ENCODE assay signal across 8 cellular contexts in genomic region chr12:1594295-1595025, GRCh38. TPM values are rescaled to one million over a fixed set of nuclear protein-coding genes. Genes with fewer than 3 reads are reported as not detected.
DNase-seq lines count a peak whose midpoint lies in the region; ATAC-seq and TF ChIP-seq lines count a peak whose summit lies in the region.

TSS of gene FBXL14 (minus strand) at chr12:1594581. CDS start at chr12:1594066, 515 bp downstream.

- H3K9me3 ChIP-seq in adipocyte (ENCODE audit: control insufficient read depth, low read length) = no peaks in the 10 kb centered on the region
- H3K9me3 ChIP-seq in heart left ventricle = no peaks in the 10 kb centered on the region
- H3K9me3 ChIP-seq in upper lobe of left lung = no peaks in the 10 kb centered on the region

- no peaks in the 10 kb centered on the region for H3K9me3 Mint-ChIP-seq in T-cell

- peaks cover 42 to 54% (median 51%) of the 10 kb centered on the region in 3 donors for H3K4me1 Mint-ChIP-seq in T-cell

- H3K4me1 ChIP-seq in adipocyte (ENCODE audit: control insufficient read depth, insufficient read depth, low read length) (peaks cover 48% of the 10 kb centered on the region), heart left ventricle (peaks cover 0 to 53% (median 39%) of the 10 kb centered on the region in 12 donors), upper lobe of left lung (peaks cover 41 to 53% (median 46%) of the 10 kb centered on the region in 4 donors)

- 0 to 1% (median 0%) methylated on average over 13 to 111 of the region's 111 CpGs for WGBS in heart left ventricle, 4 donors
- WGBS in upper lobe of left lung, 2 donors = 0 to 1% methylated on average over 11 to 40 of the region's 111 CpGs

- TF ChIP-seq EP300 in upper lobe of left lung (IDR thresholded peaks at IDR 0.05) = no peak

- H3K4me3 Mint-ChIP-seq in T-cell = peak within 1 kb of the TSS; percentile 85 to 95 (median 92)

- POLR2A ChIA-PET in T-cell (lab: Charles Lee) = no interaction called here

- peak within 1 kb of the TSS; percentile 92 to 93 for H3K27ac Mint-ChIP-seq in T-cell

- ATAC-seq in HG02610 (IDR thresholded peaks at IDR 0.05; ENCODE audit: unreplicated experiment) (peak; percentile 55), T-cell (replicated peaks in 1 of 4) (peak; percentile 70 to 75 (median 72)), heart left ventricle (peak; percentile 74 to 83 (median 82)), upper lobe of left lung (ENCODE audit: low FRiP score in 2 of 2) (peak; percentile 88 to 91)

- H3K27me3 ChIP-seq in adipocyte (replicated peaks; ENCODE audit: control insufficient read depth, insufficient read depth, low read length) = no peaks in the 10 kb centered on the region
- no peaks in the 10 kb centered on the region for H3K27me3 ChIP-seq in heart left ventricle
- no peaks in the 10 kb centered on the region for H3K27me3 ChIP-seq in upper lobe of left lung

- H3K27me3 Mint-ChIP-seq in T-cell = no peaks in the 10 kb centered on the region

- intact Hi-C loops in heart left ventricle (cut with DNase I) (loop anchor here in 4 of 10 donors (2.0 to 10.0 kb wide), 6 partner anchors 392 to 1020 kb away; partner anchors contain the start of genes ERC1 (in 2 of the 4) and RAD52 (in 1 of the 4)), posterior vena cava (cut with DNase I) (no loop called here)

- H3K36me3 ChIP-seq in adipocyte (ENCODE audit: control insufficient read depth, insufficient read depth, low read length, severe bottlenecking) (no peaks in the 10 kb centered on the region), heart left ventricle (no peaks in the 10 kb centered on the region), upper lobe of left lung (no peaks in the 10 kb centered on the region)

- DNase-seq in GM12865 (ENCODE audit: low read depth) = peak; percentile 94
- peak; percentile 82 for DNase-seq in NCI-H1105 (lab: John Stamatoyannopoulos, UW)
- peak; percentile 77 to 93 (median 87) for DNase-seq in T-cell
- peak; percentile 94 for DNase-seq in adipocyte (ENCODE audit: low read depth)
- peak; percentile 93 to 95 (median 94) for DNase-seq in heart left ventricle
- peak; percentile 96 for DNase-seq in posterior vena cava (ENCODE audit: low spot score)
- peak; percentile 92 to 97 for DNase-seq in upper lobe of left lung

- TF ChIP-seq POLR2A in heart left ventricle (IDR thresholded peaks at IDR 0.05) (peak in 1 of 2 donors; percentile 40), upper lobe of left lung (IDR thresholded peaks at IDR 0.05) (peak in 2 of 4 donors; percentile 55 to 63)

- no peak for TF ChIP-seq CTCF in GM12865 (IDR thresholded peaks at IDR 0.05; ENCODE audit: insufficient read depth, low read depth, low read length, missing control alignments)
- peak in 1 of 12 donors; percentile 7 for TF ChIP-seq CTCF in heart left ventricle (IDR thresholded peaks at IDR 0.05)
- peak in 3 of 6 experiments; percentile 14 to 37 (median 22) for TF ChIP-seq CTCF in upper lobe of left lung (IDR thresholded peaks at IDR 0.05)

- H3K27ac ChIP-seq in heart left ventricle = peak within 1 kb of the TSS; percentile 87 to 97 (median 93)
- peak within 1 kb of the TSS; percentile 91 to 98 (median 93) for H3K27ac ChIP-seq in upper lobe of left lung

- CTCF ChIA-PET in T-cell (lab: Charles Lee) = interaction anchor here (0.9 to 4.6 kb wide), 3 partner anchors 11 to 477 kb away, joined by 3 to 34 read pairs (median 18); no protein-coding TSS in a partner anchor

- peak within 1 kb of the TSS; percentile 72 for H3K4me3 ChIP-seq in GM12865 (ENCODE audit: low read depth, low read length)
- peak within 1 kb of the TSS; percentile 93 for H3K4me3 ChIP-seq in adipocyte (ENCODE audit: low read length)
- peak within 1 kb of the TSS; percentile 58 to 99 (median 86) for H3K4me3 ChIP-seq in heart left ventricle
- peak within 1 kb of the TSS; percentile 80 to 91 (median 86) for H3K4me3 ChIP-seq in upper lobe of left lung

- H3K36me3 Mint-ChIP-seq in T-cell = peaks cover 10% of the 10 kb centered on the region

- peak within 1 kb of the TSS; percentile 92 for H3K9ac ChIP-seq in adipocyte (ENCODE audit: low read length)

RNA-seq across cellular contexts. Expression of gene FBXL14, which starts in this region (rescaled TPM):
- total RNA-seq in T-cell (10 to 100 TPM; 27.3 to 48.7 (median 42.5) TPM), heart left ventricle (10 to 100 TPM in 1 of 9 donors, 1 to 10 TPM in 8; 4.7 to 10.1 (median 8.4) TPM), posterior vena cava (1 to 10 TPM; 6.3 to 7.3 TPM), upper lobe of left lung (10 to 100 TPM in 4 of 6 donors, 1 to 10 TPM in 2; 8.5 to 22.0 (median 14.4) TPM)
- polyA plus RNA-seq in heart left ventricle = 1 to 10 TPM; 1.7 to 9.0 TPM

Comparison
In these comparisons a context has a peak if more than half of its experiments do, and no peak if none do; other contexts are left out.
1. Peak in every context shown above with its lines: DNase-seq, ATAC-seq, H3K4me3 ChIP-seq and H3K27ac ChIP-seq.